Comparison of ENCODE assay signal across 8 cellular contexts in the genomic region with DNA sequence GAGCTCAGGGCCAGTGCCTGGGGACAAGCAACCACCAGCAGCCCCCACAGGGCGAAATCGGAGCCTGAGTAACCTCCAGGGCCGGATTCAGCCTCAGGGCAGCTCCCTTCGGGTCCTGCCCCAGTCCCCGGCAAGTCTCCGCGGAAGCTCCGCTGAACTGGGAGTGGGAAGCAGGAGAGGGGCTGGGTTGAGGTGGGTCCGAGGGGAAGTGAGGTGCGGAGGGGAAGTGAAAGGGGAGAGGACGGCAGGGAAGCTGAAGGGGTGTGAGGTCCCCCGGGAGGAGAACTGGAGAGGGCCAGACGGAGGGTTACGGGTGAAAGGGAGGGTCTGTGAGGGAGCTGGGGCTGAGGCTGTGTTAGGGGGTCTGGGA.
DNase-seq lines count a peak whose midpoint lies in the region; ATAC-seq and TF ChIP-seq lines count a peak whose summit lies in the region.

No MANE protein-coding gene starts in this region.

- H3K4me1 Mint-ChIP-seq in nephron, result peaks cover 66% of the 10 kb centered on the region

- POLR2A ChIA-PET in AG04449 (lab: Yijun Ruan, JAX), result no interaction called here

- no peak overlapping the region for H3K27ac Mint-ChIP-seq in nephron

- peak overlapping the region; percentile 53 to 67 (median 53) for H3K4me3 Mint-ChIP-seq in nephron

- peaks cover 78% of the 10 kb centered on the region for H3K27me3 Mint-ChIP-seq in nephron (ENCODE audit: low read depth)

- H3K27me3 ChIP-seq in HL-60 (ENCODE audit: insufficient read depth, poor library complexity, severe bottlenecking), result no peaks in the 10 kb centered on the region

- no peak for ATAC-seq in GM21576 (IDR thresholded peaks at IDR 0.05; ENCODE audit: unreplicated experiment)
- ATAC-seq in GM18519 (IDR thresholded peaks at IDR 0.05; ENCODE audit: low FRiP score, unreplicated experiment), result no peak

- H3K4me3 ChIP-seq in AG04449 (ENCODE audit: low read depth, low read length) (peak overlapping the region; percentile 47), HL-60 (replicated peaks; ENCODE audit: insufficient read depth, low read length) (peak overlapping the region; percentile 64)

- in situ Hi-C loops in GM13977 (cut with MboI; ENCODE audit: low pct_unique_long_range_greater_than_20kb, low sequenced_read_pairs, unreplicated experiment), result no loop called here

- TF ChIP-seq CTCF in AG04449 (IDR thresholded peaks at IDR 0.05; ENCODE audit: insufficient read depth, low read length, missing control alignments), result no peak
- TF ChIP-seq CTCF in HL-60 (IDR thresholded peaks at IDR 0.05; ENCODE audit: insufficient read depth, low read length), result no peak
- TF ChIP-seq CTCF in nephron (IDR thresholded peaks at IDR 0.05; ENCODE audit: unreplicated experiment in 3 of 3), result no peak
- TF ChIP-seq CTCF in GM13977 (IDR thresholded peaks at IDR 0.05; ENCODE audit: extremely low read depth, insufficient read depth, missing control alignments), result no peak

- DNase-seq in AG04449 (ENCODE audit: low read depth, low spot score) (no peak), HL-60 (ENCODE audit: low read depth in 1 of 2, low spot score in 1 of 2) (no peak), NCI-H1092 treated with DMSO at 0.1 percent for 48 hours (lab: John Stamatoyannopoulos, UW) (no peak), GM13977 (ENCODE audit: low spot score) (no peak)

- H3K36me3 Mint-ChIP-seq in nephron (ENCODE audit: low read depth), result no peaks in the 10 kb centered on the region

- H3K27ac ChIP-seq in HL-60 (replicated peaks) (no peak overlapping the region), cingulate gyrus (ENCODE audit: low read depth, low read length) (peak overlapping the region; percentile 83)

- no peaks in the 10 kb centered on the region for H3K9me3 Mint-ChIP-seq in nephron

- CTCF ChIA-PET in AG04449 (lab: Yijun Ruan, JAX), result interaction anchor here (1.1 to 13.4 kb wide), 4 partner anchors 8 to 167 kb away, joined by 3 to 669 read pairs (median 20); no protein-coding TSS in a partner anchor
